ENCODE assay signal across 27 cellular contexts in the genomic region with DNA sequence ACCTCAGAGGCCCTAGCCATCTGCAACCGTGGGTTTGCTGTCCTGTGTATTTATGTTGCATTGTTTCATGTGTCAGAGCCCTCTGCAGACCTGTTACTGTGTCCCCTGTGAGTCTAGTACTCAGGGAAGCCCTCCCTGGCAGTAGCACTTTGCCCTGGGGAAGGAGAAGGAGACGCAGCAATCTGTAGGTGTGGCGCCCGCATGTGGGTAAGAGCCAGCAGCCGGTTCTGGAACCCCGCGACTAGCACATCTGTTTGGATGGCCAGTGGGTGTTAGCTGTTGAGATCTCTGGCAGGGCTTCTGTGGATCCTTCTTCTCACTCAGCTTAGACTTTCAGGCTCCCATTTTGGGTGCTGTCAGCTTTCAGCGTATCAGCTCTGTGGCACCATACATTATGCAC.
"Had no signal": no experiment of that assay in that cellular context is flagged by ENCODE, and none has a peak within 500 bp of the region (broad histone marks: within the 10 kb centered on the region; RNA-seq: fewer than 3 reads in every experiment).

No MANE protein-coding gene starts in this region.

- DNase-seq: activated CD4-positive, alpha-beta T cell treated with anti-CD3 and anti-CD28 coated beads for 48 hours; activated CD4-positive, alpha-beta T cell treated with anti-CD3 and anti-CD28 coated beads, Interleukin-2, amount 50 U/mL, for 4 hours; activated CD4-positive, CD25-positive, alpha-beta regulatory T cell treated with anti-CD3 and anti-CD28 coated beads, Interleukin-2, amount 50 U/mL, for 72 hours; activated CD8-positive, alpha-beta T cell treated with anti-CD3 and anti-CD28 coated beads, Interleukin-2, amount 10 ng/mL, durations not matched to agents 7 days and 5 days; activated effector memory CD4-positive, alpha-beta T cell treated with anti-CD3 and anti-CD28 coated beads, Interleukin-2, amount 50 U/mL, for 16 hours; activated naive CD4-positive, alpha-beta T cell treated with anti-CD3 and anti-CD28 coated beads for 36 hours; activated T-cell treated with anti-CD3 and anti-CD28 coated beads, Interleukin-2, amount 50 U/mL, for 4 hours; brain microvascular endothelial cell; MG63; MV-4-11; NCI-H1092 treated with DMSO at 0.1 percent for 48 hours; NCI-H1417 treated with DMSO at 0.1 percent for 48 hours; NCI-H1694; NCI-H2029; NCI-H2107; NCI-H2171 treated with DMSO at 0.1 percent for 48 hours; NCI-H226; NCI-H510A; NCI-H526 treated with DMSO at 0.1 percent for 48 hours; NCI-H82; Peyer's patch; SHP77; SW 1271 had no signal

- ATAC-seq: activated CD8-positive, alpha-beta T cell treated with anti-CD3 and anti-CD28 coated beads, Interleukin-2, amount 10 ng/mL, durations not matched to agents 7 days and 5 days; activated T-cell treated with anti-CD3 and anti-CD28 coated beads, Interleukin-2, amount 50 U/mL, for 4 hours; SK-N-SH treated with all-trans-retinoic acid at 6 μM for 48 hours; WTC11 had no signal

- H3K4me1 ChIP-seq: Peyer's patch, SJSA1 had no signal

- H3K4me3 ChIP-seq: cardiac muscle cell, MG63, Peyer's patch, SJSA1 had no signal

- H3K27me3 ChIP-seq: brain microvascular endothelial cell, cardiac muscle cell, MG63, Peyer's patch, SJSA1 had no signal

- H3K27ac ChIP-seq: brain microvascular endothelial cell, cardiac muscle cell, Peyer's patch, SJSA1 had no signal

- H3K36me3 ChIP-seq: brain microvascular endothelial cell, cardiac muscle cell, MG63, SJSA1 had no signal

- H3K9me3 ChIP-seq: MG63, Peyer's patch, SJSA1 had no signal
